In genomic region chr1:160096491-160097116, GRCh38 we compare ENCODE assay signal across 8 cellular contexts. TPM values are rescaled to one million over a fixed set of nuclear protein-coding genes. Genes with fewer than 3 reads are reported as not detected.
DNase-seq lines count a peak whose midpoint lies in the region; ATAC-seq lines count a peak whose summit lies in the region.

No MANE protein-coding gene starts in this region.

- H3K4me3 Mint-ChIP-seq in activated CD8-positive, alpha-beta memory T cell treated with anti-CD3 and anti-CD28 coated beads, Interleukin-2, amount 10 ng/mL, durations not matched to agents 7 days and 5 days, result peak overlapping the region; percentile 86
- H3K4me3 Mint-ChIP-seq in activated naive CD8-positive, alpha-beta T cell, result peak overlapping the region; percentile 88
- H3K4me3 Mint-ChIP-seq in immature natural killer cell, result peak overlapping the region; percentile 28 to 92 (median 51)

- H3K36me3 Mint-ChIP-seq in activated CD8-positive, alpha-beta memory T cell treated with anti-CD3 and anti-CD28 coated beads, Interleukin-2, amount 10 ng/mL, durations not matched to agents 7 days and 5 days, result peaks cover 6% of the 10 kb centered on the region
- H3K36me3 Mint-ChIP-seq in activated naive CD8-positive, alpha-beta T cell, result no peaks in the 10 kb centered on the region
- peaks cover 0 to 8% (median 4%) of the 10 kb centered on the region in 3 donors for H3K36me3 Mint-ChIP-seq in immature natural killer cell

- peak overlapping the region; percentile 72 for H3K27ac Mint-ChIP-seq in activated CD8-positive, alpha-beta memory T cell treated with anti-CD3 and anti-CD28 coated beads, Interleukin-2, amount 10 ng/mL, durations not matched to agents 7 days and 5 days
- peak overlapping the region; percentile 89 for H3K27ac Mint-ChIP-seq in activated naive CD8-positive, alpha-beta T cell
- peak overlapping the region in 4 of 6 donors; percentile 26 to 92 (median 66) for H3K27ac Mint-ChIP-seq in immature natural killer cell

- H3K4me1 Mint-ChIP-seq in activated CD8-positive, alpha-beta memory T cell treated with anti-CD3 and anti-CD28 coated beads, Interleukin-2, amount 10 ng/mL, durations not matched to agents 7 days and 5 days, result peaks cover 35% of the 10 kb centered on the region
- H3K4me1 Mint-ChIP-seq in activated naive CD8-positive, alpha-beta T cell (ENCODE audit: low read depth), result peaks cover 58% of the 10 kb centered on the region
- peaks cover 36 to 38% of the 10 kb centered on the region in 2 donors for H3K4me1 Mint-ChIP-seq in immature natural killer cell

- DNase-seq in activated CD8-positive, alpha-beta memory T cell treated with anti-CD3 and anti-CD28 coated beads, Interleukin-2, amount 10 ng/mL, durations not matched to agents 7 days and 5 days, result no peak
- no peak for DNase-seq in activated CD8-positive, alpha-beta memory T cell treated with anti-CD3 and anti-CD28 coated beads, Interleukin-2, amount 50 U/mL, for 4 hours
- DNase-seq in immature natural killer cell, result no peak
- DNase-seq in substantia nigra (lab: John Stamatoyannopoulos, UW), result peak in 6 of 49 donors; percentile 25 to 60 (median 35)
- DNase-seq in NCI-H82 (lab: John Stamatoyannopoulos, UW), result no peak

- H3K27me3 Mint-ChIP-seq in activated CD8-positive, alpha-beta memory T cell treated with anti-CD3 and anti-CD28 coated beads, Interleukin-2, amount 10 ng/mL, durations not matched to agents 7 days and 5 days, result no peaks in the 10 kb centered on the region
- no peaks in the 10 kb centered on the region for H3K27me3 Mint-ChIP-seq in activated naive CD8-positive, alpha-beta T cell
- peaks cover 5 to 13% (median 7%) of the 10 kb centered on the region in 3 donors for H3K27me3 Mint-ChIP-seq in immature natural killer cell (ENCODE audit: low read depth in 3 of 3)

- peak overlapping the region; percentile 88 for H3K27ac ChIP-seq in substantia nigra (ENCODE audit: low read depth, low read length, poor library complexity, severe bottlenecking)

- CTCF ChIA-PET in activated CD8-positive, alpha-beta memory T cell treated with anti-CD3 and anti-CD28 coated beads, Interleukin-2, amount 10 ng/mL, durations not matched to agents 7 days and 5 days (lab: Charles Lee), result interaction anchor here (1.0 to 5.0 kb wide), 5 partner anchors 14 to 155 kb away, joined by 3 to 115 read pairs (median 4); partner anchors contain the start of gene KCNJ9

- no peak for ATAC-seq in activated CD8-positive, alpha-beta memory T cell treated with anti-CD3 and anti-CD28 coated beads, Interleukin-2, amount 10 ng/mL, durations not matched to agents 7 days and 5 days
- ATAC-seq in HG03565 (IDR thresholded peaks at IDR 0.05; ENCODE audit: unreplicated experiment), result no peak
- ATAC-seq in GM18519 (IDR thresholded peaks at IDR 0.05; ENCODE audit: low FRiP score, unreplicated experiment), result no peak

- no peaks in the 10 kb centered on the region for H3K9me3 Mint-ChIP-seq in activated CD8-positive, alpha-beta memory T cell treated with anti-CD3 and anti-CD28 coated beads, Interleukin-2, amount 10 ng/mL, durations not matched to agents 7 days and 5 days (ENCODE audit: low read depth)
- H3K9me3 Mint-ChIP-seq in activated naive CD8-positive, alpha-beta T cell (ENCODE audit: low read depth), result no peaks in the 10 kb centered on the region
- no peaks in the 10 kb centered on the region for H3K9me3 Mint-ChIP-seq in immature natural killer cell

RNA-seq across cellular contexts. Expression of gene IGSF8, which starts 1.8 kb away (rescaled TPM):
- total RNA-seq in activated CD8-positive, alpha-beta memory T cell treated with anti-CD3 and anti-CD28 coated beads, Interleukin-2, amount 10 ng/mL, durations not matched to agents 7 days and 5 days, result 10 to 100 TPM; 30.9 to 35.0 TPM
- polyA plus RNA-seq in immature natural killer cell, result 10 to 100 TPM; 29.1 to 57.4 (median 40.5) TPM

RNA-seq across cellular contexts. Expression of gene KCNJ9, which starts 15.3 kb away (rescaled TPM):
- total RNA-seq in activated CD8-positive, alpha-beta memory T cell treated with anti-CD3 and anti-CD28 coated beads, Interleukin-2, amount 10 ng/mL, durations not matched to agents 7 days and 5 days, result not detected
- polyA plus RNA-seq in immature natural killer cell, result not detected

RNA-seq across cellular contexts. Expression of gene ATP1A2, which starts 19.0 kb away (rescaled TPM):
- total RNA-seq in activated CD8-positive, alpha-beta memory T cell treated with anti-CD3 and anti-CD28 coated beads, Interleukin-2, amount 10 ng/mL, durations not matched to agents 7 days and 5 days, result not detected
- polyA plus RNA-seq in immature natural killer cell, result not detected

RNA-seq across cellular contexts. Expression of gene KCNJ10, which starts 26.6 kb away (rescaled TPM):
- total RNA-seq in activated CD8-positive, alpha-beta memory T cell treated with anti-CD3 and anti-CD28 coated beads, Interleukin-2, amount 10 ng/mL, durations not matched to agents 7 days and 5 days, result not detected
- polyA plus RNA-seq in immature natural killer cell, result not detected

RNA-seq across cellular contexts. Expression of gene ATP1A4, which starts 54.8 kb away (rescaled TPM):
- under 1 TPM in 1 of 2 experiments, not detected in 1; 0.40 TPM for total RNA-seq in activated CD8-positive, alpha-beta memory T cell treated with anti-CD3 and anti-CD28 coated beads, Interleukin-2, amount 10 ng/mL, durations not matched to agents 7 days and 5 days
- not detected for polyA plus RNA-seq in immature natural killer cell
